ENCODE assay signal across 23 cellular contexts in genomic region chr5:107832746-107833145, GRCh38.
"Had no signal": no experiment of that assay in that cellular context is flagged by ENCODE, and none has a peak within 500 bp of the region (broad histone marks: within the 10 kb centered on the region; RNA-seq: fewer than 3 reads in every experiment).

No MANE protein-coding gene starts in this region.

- H3K27ac ChIP-seq: left ventricle myocardium inferior, ovary, right atrium auricular region, right lobe of liver, transverse colon, upper lobe of left lung, vagina had no signal

- H3K36me3 Mint-ChIP-seq: naive thymus-derived CD4-positive, alpha-beta T cell; natural killer cell treated with Interleukin-12 subunit alpha and Interleukin-12 subunit beta and Interleukin-15 and Interleukin-18, amount 100 ng/mL, for 72 hours; stimulated activated memory B cell treated with anti-CD40 and anti-IgM and Interleukin-4, amounts not matched to agents 10 μg/mL and 1 μg/mL and 100 μg/mL, for 72 hours had no signal

- H3K4me2 ChIP-seq: smooth muscle cell had no signal

- H3K4me3 ChIP-seq: left ventricle myocardium inferior, lung, mucosa of descending colon, ovary, right atrium auricular region, right lobe of liver, smooth muscle cell, transverse colon, upper lobe of left lung, vagina had no signal

- H3K27me3 Mint-ChIP-seq: stimulated activated memory B cell treated with anti-CD40 and anti-IgM and Interleukin-4, amounts not matched to agents 10 μg/mL and 1 μg/mL and 100 μg/mL, for 72 hours; stimulated activated naive CD8-positive, alpha-beta T cell treated with anti-CD3 and anti-CD28 coated beads, Interleukin-15, amount 100 ng/mL, for 72 hours had no signal

- DNase-seq: islet precursor cell; left ventricle myocardium inferior; midbrain; mucosa of descending colon; naive thymus-derived CD4-positive, alpha-beta T cell; ovary; right lobe of liver; stimulated activated CD4-positive, alpha-beta T cell treated with anti-CD3 and anti-CD28 coated beads, Interleukin-1b, Interleukin-23, amount 100 ng/mL, for 48 hours; stimulated activated CD4-positive, alpha-beta T cell treated with anti-CD3 and anti-CD28 coated beads, Interleukin-2, amount 100 ng/mL, for 48 hours; stimulated activated CD4-positive, alpha-beta T cell treated with anti-CD3 and anti-CD28 coated beads, Interleukin-4, amount 100 ng/mL, for 4 hours; stimulated activated CD8-positive, alpha-beta memory T cell treated with anti-CD3 and anti-CD28 coated beads, Interleukin-4, amount 100 ng/mL, for 48 hours; stimulated activated naive CD4-positive, alpha-beta T cell treated with Interleukin-2 at 50 U/mL for 16 hours; stimulated activated naive CD8-positive, alpha-beta T cell treated with anti-CD3 and anti-CD28 coated beads, Interleukin-15, amount 100 ng/mL, for 72 hours; substantia nigra; transverse colon; upper lobe of left lung had no signal

- H3K4me1 Mint-ChIP-seq: naive thymus-derived CD4-positive, alpha-beta T cell; stimulated activated memory B cell treated with anti-CD40 and anti-IgM and Interleukin-4, amounts not matched to agents 10 μg/mL and 1 μg/mL and 100 μg/mL, for 72 hours; stimulated activated naive CD8-positive, alpha-beta T cell treated with anti-CD3 and anti-CD28 coated beads, Interleukin-15, amount 100 ng/mL, for 72 hours had no signal

- H3K9me3 Mint-ChIP-seq: natural killer cell treated with Interleukin-12 subunit alpha and Interleukin-12 subunit beta and Interleukin-15 and Interleukin-18, amount 100 ng/mL, for 72 hours; stimulated activated memory B cell treated with anti-CD40 and anti-IgM and Interleukin-4, amounts not matched to agents 10 μg/mL and 1 μg/mL and 100 μg/mL, for 72 hours; stimulated activated naive CD8-positive, alpha-beta T cell treated with anti-CD3 and anti-CD28 coated beads, Interleukin-15, amount 100 ng/mL, for 72 hours had no signal

- H3K36me3 ChIP-seq: left ventricle myocardium inferior, ovary, right atrium auricular region, right lobe of liver, transverse colon, upper lobe of left lung, vagina had no signal

- H3K4me3 Mint-ChIP-seq: naive thymus-derived CD4-positive, alpha-beta T cell; natural killer cell treated with Interleukin-12 subunit alpha and Interleukin-12 subunit beta and Interleukin-15 and Interleukin-18, amount 100 ng/mL, for 72 hours; stimulated activated memory B cell treated with anti-CD40 and anti-IgM and Interleukin-4, amounts not matched to agents 10 μg/mL and 1 μg/mL and 100 μg/mL, for 72 hours; stimulated activated naive CD8-positive, alpha-beta T cell treated with anti-CD3 and anti-CD28 coated beads, Interleukin-15, amount 100 ng/mL, for 72 hours had no signal

- H3K27ac Mint-ChIP-seq: naive thymus-derived CD4-positive, alpha-beta T cell; natural killer cell treated with Interleukin-12 subunit alpha and Interleukin-12 subunit beta and Interleukin-15 and Interleukin-18, amount 100 ng/mL, for 72 hours; progenitor cell of endocrine pancreas; stimulated activated memory B cell treated with anti-CD40 and anti-IgM and Interleukin-4, amounts not matched to agents 10 μg/mL and 1 μg/mL and 100 μg/mL, for 72 hours; stimulated activated naive CD8-positive, alpha-beta T cell treated with anti-CD3 and anti-CD28 coated beads, Interleukin-15, amount 100 ng/mL, for 72 hours had no signal

- ATAC-seq: naive thymus-derived CD4-positive, alpha-beta T cell; natural killer cell treated with Interleukin-12 subunit alpha and Interleukin-12 subunit beta and Interleukin-15 and Interleukin-18, amount 100 ng/mL, for 72 hours; stimulated activated memory B cell treated with anti-CD40 and anti-IgM and Interleukin-4, amounts not matched to agents 10 μg/mL and 1 μg/mL and 100 μg/mL, for 72 hours; stimulated activated naive CD8-positive, alpha-beta T cell treated with anti-CD3 and anti-CD28 coated beads, Interleukin-15, amount 100 ng/mL, for 72 hours had no signal

- H3K27me3 ChIP-seq: ovary, right atrium auricular region, right lobe of liver, transverse colon, upper lobe of left lung, vagina had no signal

- H3K9me3 ChIP-seq: left ventricle myocardium inferior, mucosa of descending colon, ovary, right atrium auricular region, right lobe of liver, transverse colon, upper lobe of left lung, vagina had no signal

- H3K4me1 ChIP-seq: left ventricle myocardium inferior, right atrium auricular region, right lobe of liver, transverse colon, upper lobe of left lung, vagina had no signal
